Comparison of ENCODE assay signal across 9 cellular contexts in the genomic region with DNA sequence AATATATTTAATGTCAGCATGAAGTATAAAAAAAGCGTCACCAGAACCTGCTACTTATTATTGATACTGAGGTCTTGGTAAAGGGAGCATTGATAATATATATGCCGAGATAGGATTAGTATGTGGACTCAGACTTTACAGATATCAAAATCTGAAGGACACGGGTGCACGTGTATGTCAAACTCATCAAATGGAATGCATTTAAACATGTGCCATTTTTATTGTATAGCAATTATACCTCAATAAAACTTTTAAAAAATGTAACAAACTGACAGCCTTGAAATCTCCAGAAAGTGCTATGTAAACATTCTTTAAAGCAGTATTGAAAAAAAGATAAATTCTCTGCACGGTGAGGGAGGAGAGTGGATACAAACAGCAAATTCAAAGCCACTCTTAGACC.
DNase-seq lines count a peak whose midpoint lies in the region; ATAC-seq and TF ChIP-seq lines count a peak whose summit lies in the region.
"Had no signal": no experiment of that assay in that cellular context is flagged by ENCODE, and none has a peak within 500 bp of the region (broad histone marks: within the 10 kb centered on the region; RNA-seq: fewer than 3 reads in every experiment).

No MANE protein-coding gene starts in this region.

- H3K27me3 Mint-ChIP-seq in MCF 10A (ENCODE audit: insufficient read depth, unreplicated experiment): no peaks in the 10 kb centered on the region

- no peaks in the 10 kb centered on the region for H3K27me3 ChIP-seq in right atrium auricular region
- H3K27me3 ChIP-seq in mononuclear cell (ENCODE audit: insufficient read depth, low read length): no peaks in the 10 kb centered on the region
- H3K27me3 ChIP-seq in aorta (ENCODE audit: control insufficient read depth in 1 of 2, insufficient read depth in 2 of 2, low read length in 1 of 2): no peaks in the 10 kb centered on the region

- H3K36me3 ChIP-seq in right atrium auricular region: no peaks in the 10 kb centered on the region
- H3K36me3 ChIP-seq in aorta (ENCODE audit: control insufficient read depth in 1 of 2, insufficient read depth in 2 of 2, low read length in 1 of 2): no peaks in the 10 kb centered on the region

- H3K4me3 ChIP-seq in right atrium auricular region (peak overlapping the region; percentile 78 to 84), mononuclear cell (ENCODE audit: low read length) (peak overlapping the region; percentile 98), aorta (ENCODE audit: low read length in 2 of 2) (peak overlapping the region; percentile 58 to 64)

- 16 to 18% methylated on average over 5 of the region's 5 CpGs for WGBS in aorta, 2 donors

- H3K27ac Mint-ChIP-seq in MCF 10A (ENCODE audit: low read depth, unreplicated experiment): peak overlapping the region; percentile 98

- no peak for DNase-seq in right atrium auricular region (ENCODE audit: low spot score)
- DNase-seq in left ventricle myocardium superior: no peak
- no peak for DNase-seq in MCF 10A (ENCODE audit: unreplicated experiment)
- DNase-seq in aorta: no peak
- no peak for DNase-seq in HPDE6-E6E7 (ENCODE audit: extremely low spot score)
- DNase-seq in retina: no peak
- DNase-seq: NCI-H1105 had no signal

- H3K4me3 Mint-ChIP-seq in MCF 10A (ENCODE audit: unreplicated experiment): peak overlapping the region; percentile 89

- ATAC-seq in left ventricle myocardium superior (no peak), aorta (ENCODE audit: low FRiP score) (no peak), GM21737 (IDR thresholded peaks at IDR 0.05; ENCODE audit: unreplicated experiment) (no peak)

- H3K4me1 ChIP-seq in right atrium auricular region (peaks cover 0 to 10% of the 10 kb centered on the region in 2 donors), mononuclear cell (ENCODE audit: insufficient read depth, low read length) (peaks cover 9% of the 10 kb centered on the region), aorta (ENCODE audit: control insufficient read depth in 1 of 2, insufficient read depth in 2 of 2, low read length in 2 of 2) (peaks cover 0 to 1% of the 10 kb centered on the region in 2 donors)

- intact Hi-C loops in left ventricle myocardium superior (cut with micrococcal nuclease) (no loop called here), MCF 10A (cut with micrococcal nuclease) (loop anchor here (5.0 kb wide), 1 partner anchor 70 kb away; no protein-coding TSS in a partner anchor), aorta (cut with DNase I) (no loop called here)

- CTCF ChIA-PET in MCF 10A (lab: Yijun Ruan, JAX): interaction anchor here (0.6 to 1.5 kb wide), 2 partner anchors 52 to 228 kb away, joined by 3 to 5 read pairs; no protein-coding TSS in a partner anchor

- H3K36me3 Mint-ChIP-seq in MCF 10A (ENCODE audit: insufficient read depth, unreplicated experiment): no peaks in the 10 kb centered on the region

- peaks cover 10% of the 10 kb centered on the region for H3K4me1 Mint-ChIP-seq in MCF 10A (ENCODE audit: insufficient read depth, unreplicated experiment)

- no peak for TF ChIP-seq CTCF in right atrium auricular region (IDR thresholded peaks at IDR 0.05)
- TF ChIP-seq CTCF in MCF 10A (IDR thresholded peaks at IDR 0.05; ENCODE audit: unreplicated experiment): no peak

- H3K27ac ChIP-seq in right atrium auricular region (no peak overlapping the region), aorta (ENCODE audit: low read depth in 1 of 2, low read length in 2 of 2) (no peak overlapping the region)

- no TSS peak for BruUV-seq in MCF 10A (replicated peaks; lab: Mats Ljungman, UMichigan)

- POLR2A ChIA-PET in MCF 10A (lab: Yijun Ruan, JAX): interaction anchor here (0.7 to 2.2 kb wide), 3 partner anchors 17 to 70 kb away, joined by 3 to 8 read pairs (median 3); no protein-coding TSS in a partner anchor

- H3K9me3 Mint-ChIP-seq in MCF 10A (ENCODE audit: unreplicated experiment): no peaks in the 10 kb centered on the region

- no peaks in the 10 kb centered on the region for H3K9me3 ChIP-seq in right atrium auricular region
- no peaks in the 10 kb centered on the region for H3K9me3 ChIP-seq in mononuclear cell (ENCODE audit: low read depth, low read length)
- H3K9me3 ChIP-seq in aorta (ENCODE audit: control insufficient read depth, low read length): no peaks in the 10 kb centered on the region
